Comparison of ENCODE assay signal across 8 cellular contexts in genomic region chr21:44865561-44866280, GRCh38. TPM values are rescaled to one million over a fixed set of nuclear protein-coding genes. Genes with fewer than 3 reads are reported as not detected.
A peak's percentile ranks its signal among the peaks of the same experiment; 100 is the strongest.
DNase-seq lines count a peak whose midpoint lies in the region; ATAC-seq and TF ChIP-seq lines count a peak whose summit lies in the region.

No MANE protein-coding gene starts in this region.

- peaks cover 53% of the 10 kb centered on the region for H4K20me1 ChIP-seq in Karpas-422 (ENCODE audit: insufficient read depth, low read depth, low read length)

- no peak overlapping the region for H2AFZ ChIP-seq in Karpas-422 (ENCODE audit: low read length)

- H3K9ac ChIP-seq in Karpas-422 (ENCODE audit: low read length), result peak overlapping the region; percentile 60

- H3K27ac Mint-ChIP-seq in Caco-2 (ENCODE audit: unreplicated experiment), result peak overlapping the region; percentile 88
- peak overlapping the region; percentile 87 for H3K27ac Mint-ChIP-seq in activated naive CD8-positive, alpha-beta T cell
- peak overlapping the region; percentile 59 to 92 (median 80) for H3K27ac Mint-ChIP-seq in naive B cell

- H3K36me3 ChIP-seq in Caco-2 (ENCODE audit: control insufficient read depth, insufficient read depth, low read length) (no peaks in the 10 kb centered on the region; the same call in none of the 2 replicates), Karpas-422 (ENCODE audit: insufficient read depth, low read length) (peaks cover 5% of the 10 kb centered on the region; the same call in 1 of the 2 replicates)

- peak overlapping the region; percentile 22 for H3K4me3 Mint-ChIP-seq in Caco-2 (ENCODE audit: unreplicated experiment)
- peak overlapping the region; percentile 63 for H3K4me3 Mint-ChIP-seq in activated naive CD8-positive, alpha-beta T cell
- peak overlapping the region; percentile 60 to 90 (median 80) for H3K4me3 Mint-ChIP-seq in naive B cell

- H3K4me1 Mint-ChIP-seq in Caco-2 (ENCODE audit: low read depth, unreplicated experiment), result peaks cover 38% of the 10 kb centered on the region
- peaks cover 77% of the 10 kb centered on the region for H3K4me1 Mint-ChIP-seq in activated naive CD8-positive, alpha-beta T cell (ENCODE audit: low read depth)
- peaks cover 58 to 71% (median 67%) of the 10 kb centered on the region in 3 donors for H3K4me1 Mint-ChIP-seq in naive B cell

- peak overlapping the region; percentile 68 for H3K4me2 ChIP-seq in Karpas-422 (ENCODE audit: low read depth, low read length, poor library complexity, severe bottlenecking)

- H3K4me1 ChIP-seq in Caco-2, result peaks cover 39% of the 10 kb centered on the region
- peaks cover 32% of the 10 kb centered on the region for H3K4me1 ChIP-seq in Karpas-422 (ENCODE audit: low read length)

- TF ChIP-seq CTCF in Caco-2 (IDR thresholded peaks at IDR 0.05; ENCODE audit: insufficient read depth in 1 of 2, low read depth in 1 of 2, low read length in 1 of 2, severe bottlenecking in 1 of 2, unreplicated experiment in 1 of 2), result no peak

- peaks cover 75% of the 10 kb centered on the region for H3K79me2 ChIP-seq in Karpas-422 (ENCODE audit: low read length)

- intact Hi-C loops in Caco-2 (cut with micrococcal nuclease; ENCODE audit: unreplicated experiment), result no loop called here

- POLR2A ChIA-PET in Caco-2 (lab: Charles Lee), result no interaction called here

- DNase-seq in Caco-2, result no peak
- peak; percentile 83 for DNase-seq in Karpas-422
- peak; percentile 76 for DNase-seq in naive B cell
- DNase-seq in GM19238 (ENCODE audit: insufficient read length, low spot score), result no peak
- no peak for DNase-seq in NCI-H82 treated with DMSO at 0.1 percent for 48 hours (lab: John Stamatoyannopoulos, UW; ENCODE audit: unreplicated experiment)
- no peak for DNase-seq in DMS114 treated with DMSO at 0.1 percent for 48 hours (lab: John Stamatoyannopoulos, UW; ENCODE audit: unreplicated experiment)

- H3K36me3 Mint-ChIP-seq in Caco-2 (ENCODE audit: insufficient read depth, unreplicated experiment) (peaks cover 90% of the 10 kb centered on the region), naive B cell (peaks cover 7 to 11% of the 10 kb centered on the region in 2 donors)
- H3K36me3 Mint-ChIP-seq in activated naive CD8-positive, alpha-beta T cell, result peaks cover 10% of the 10 kb centered on the region

- no peaks in the 10 kb centered on the region for H3K9me2 ChIP-seq in Karpas-422 (replicated peaks; ENCODE audit: insufficient read depth, low read length)

- ATAC-seq in naive B cell (ENCODE audit: low read depth in 2 of 2) (peak; percentile 99 to 100), GM21526 (IDR thresholded peaks at IDR 0.05; ENCODE audit: low FRiP score, unreplicated experiment) (no peak)

- H3K27ac ChIP-seq in Karpas-422 (ENCODE audit: low read length), result peak overlapping the region; percentile 83

- BruUV-seq in Caco-2 (replicated peaks; lab: Mats Ljungman, UMichigan), result no TSS peak

- CTCF ChIA-PET in Caco-2 (lab: Charles Lee), result interaction anchor here (0.6 kb wide), 1 partner anchor 9 kb away, joined by 3 read pairs; no protein-coding TSS in a partner anchor

- H3K9me3 Mint-ChIP-seq in Caco-2 (ENCODE audit: unreplicated experiment), result no peaks in the 10 kb centered on the region
- no peaks in the 10 kb centered on the region for H3K9me3 Mint-ChIP-seq in activated naive CD8-positive, alpha-beta T cell (ENCODE audit: low read depth)
- no peaks in the 10 kb centered on the region for H3K9me3 Mint-ChIP-seq in naive B cell

- H3K4me3 ChIP-seq in Caco-2 (ENCODE audit: low read depth, low read length), result no peak overlapping the region
- peak overlapping the region; percentile 52; the same call in 1 of the 2 replicates for H3K4me3 ChIP-seq in Karpas-422 (ENCODE audit: low read length)

- H3K9me3 ChIP-seq in Caco-2, result no peaks in the 10 kb centered on the region
- H3K9me3 ChIP-seq in Karpas-422 (ENCODE audit: low read length), result no peaks in the 10 kb centered on the region

- H3K27me3 Mint-ChIP-seq in Caco-2 (ENCODE audit: insufficient read depth, unreplicated experiment), result no peaks in the 10 kb centered on the region
- H3K27me3 Mint-ChIP-seq in activated naive CD8-positive, alpha-beta T cell, result no peaks in the 10 kb centered on the region
- H3K27me3 Mint-ChIP-seq in naive B cell, result no peaks in the 10 kb centered on the region

- H3K27me3 ChIP-seq in Caco-2 (replicated peaks; ENCODE audit: control insufficient read depth, insufficient read depth, low read length) (no peaks in the 10 kb centered on the region), Karpas-422 (ENCODE audit: low read length) (no peaks in the 10 kb centered on the region)

RNA-seq across cellular contexts. Expression of gene PTTG1IP, which starts 7.8 kb away (rescaled TPM):
- 296 and 306 TPM in 2 replicates for total RNA-seq in Caco-2 (2022)
- 37.8 and 44.7 TPM in 2 replicates for total RNA-seq in Karpas-422 (2014; rRNA removed; shearing (Covaris generic); ENCODE audit: low replicate concordance)
- 10 to 100 TPM; 28.1 to 43.5 (median 36.1) TPM for polyA plus RNA-seq in naive B cell (ENCODE audit: low read depth in 6 of 6)

RNA-seq across cellular contexts. Expression of gene SUMO3, which starts 47.9 kb away (rescaled TPM):
- total RNA-seq in Caco-2 (2022), result 110 and 118 TPM in 2 replicates
- total RNA-seq in Karpas-422 (2014; rRNA removed; shearing (Covaris generic); ENCODE audit: low replicate concordance), result 70.3 and 80.3 TPM in 2 replicates
- 100 to 1,000 TPM in 1 of 6 donors, 10 to 100 TPM in 5; 71.2 to 100 (median 79.5) TPM for polyA plus RNA-seq in naive B cell (ENCODE audit: low read depth in 6 of 6)

RNA-seq across cellular contexts. Expression of gene ITGB2, which starts 55.0 kb away (rescaled TPM):
- total RNA-seq in Caco-2 (2022), result 0.48 and 1.1 TPM in 2 replicates
- 252 and 484 TPM in 2 replicates for total RNA-seq in Karpas-422 (2014; rRNA removed; shearing (Covaris generic); ENCODE audit: low replicate concordance)
- 100 to 1,000 TPM; 220 to 346 (median 303) TPM for polyA plus RNA-seq in naive B cell (ENCODE audit: low read depth in 6 of 6)

Comparison
In these comparisons a context has a peak if more than half of its experiments do, and no peak if none do; other contexts are left out.
1. DNase-seq: peak in Karpas-422 (single experiment) and naive B cell (single experiment); none in Caco-2 (0 of 2), GM19238 (single experiment), NCI-H82 treated with DMSO at 0.1 percent for 48 hours (single experiment) and DMS114 treated with DMSO at 0.1 percent for 48 hours (single experiment).
2. H3K4me3 Mint-ChIP-seq: peak in every context shown above with its lines; median percentile 80 in naive B cell; 63 in activated naive CD8-positive, alpha-beta T cell; 22 in Caco-2.
3. RNA of gene ITGB2, which starts 55.0 kb away (total RNA-seq): 252 to 484 TPM in Karpas-422; 0.48 to 1.1 TPM in Caco-2; every median in the first group is over 100 times any median in the second.
4. Peak in every context shown above with its lines, with median percentiles within 50 percentile points of each other: H3K27ac Mint-ChIP-seq.